8 cellular contexts compared by ENCODE assay signal in genomic region chrX:119887721-119888425, GRCh38. TPM values are rescaled to one million over a fixed set of nuclear protein-coding genes. Genes with fewer than 3 reads are reported as not detected.
DNase-seq lines count a peak whose midpoint lies in the region; ATAC-seq, FAIRE-seq and TF ChIP-seq lines count a peak whose summit lies in the region.

No MANE protein-coding gene starts in this region.

- H3K27ac ChIP-seq in GM12878 (ENCODE audit: control insufficient read depth, insufficient read depth) (no peak overlapping the region), small intestine (ENCODE audit: low read depth in 1 of 2, low read length in 1 of 2) (no peak overlapping the region)

- H3K9me3 ChIP-seq in GM12878 (replicated peaks; ENCODE audit: control insufficient read depth, insufficient read depth, low read length): no peaks in the 10 kb centered on the region
- H3K9me3 ChIP-seq in small intestine (ENCODE audit: control insufficient read depth, low read depth): no peaks in the 10 kb centered on the region

- H3K9me3 Mint-ChIP-seq in CD14-positive monocyte: peaks cover 0 to 9% (median 0%) of the 10 kb centered on the region in 7 donors

- TF ChIP-seq RAD21 in GM12878 (IDR thresholded peaks at IDR 0.05; ENCODE audit: insufficient read depth, low read depth, low read length): no peak

- SMC1A ChIA-PET in GM12878 (lab: Charles Lee; ENCODE audit: uncharacterized antibody, unreplicated experiment): interaction anchor here (0.7 to 1.3 kb wide), 3 partner anchors 17 to 159 kb away, joined by 3 to 4 read pairs (median 3); partner anchors contain the start of genes NDUFA1 and RNF113A

- H3K4me3 ChIP-seq in GM12878 (peak overlapping the region; percentile 41; the same call in 1 of the 2 replicates), iPS-11a (ENCODE audit: low read depth, low read length) (peak overlapping the region; percentile 17), small intestine (ENCODE audit: low read depth in 1 of 2, low read length in 2 of 2) (peak overlapping the region in 1 of 2 donors; percentile 43)

- no TSS peak for BruUV-seq in GM12878 (replicated peaks; lab: Mats Ljungman, UMichigan)

- no peaks in the 10 kb centered on the region for H3K27me3 ChIP-seq in GM12878 (replicated peaks in 1 of 2; ENCODE audit: control insufficient read depth in 2 of 2, insufficient read depth in 2 of 2, low read length in 1 of 2)
- no peaks in the 10 kb centered on the region for H3K27me3 ChIP-seq in small intestine (ENCODE audit: control insufficient read depth in 2 of 2, insufficient read depth in 2 of 2, low read length in 2 of 2)

- WGBS in GM12878 (ENCODE audit: insufficient coverage, insufficient replicate concordance, low lambda C conversion rate, missing lambda C conversion rate): 37% methylated on average over 38 of the region's 40 CpGs
- WGBS in small intestine, 3 donors: 8 to 42% (median 19%) methylated on average over 14 to 40 of the region's 40 CpGs

- DNase-seq in CD14-positive monocyte (ENCODE audit: low spot score): peak; percentile 62
- peak; percentile 79 for DNase-seq in M059J (ENCODE audit: low read depth)
- peak; percentile 48 for DNase-seq in T-helper 9 cell
- DNase-seq in GM12878 (ENCODE audit: low read depth, low spot score): no peak
- DNase-seq in small intestine: peak; percentile 71
- DNase-seq in MV-4-11 (lab: John Stamatoyannopoulos, UW): no peak

- in situ Hi-C loops in GM12878 (cut with MboI): no loop called here

- peak overlapping the region; percentile 71 for H3K4me2 ChIP-seq in GM12878 (ENCODE audit: control insufficient read depth, insufficient read depth)

- no peaks in the 10 kb centered on the region for H3K36me3 Mint-ChIP-seq in CD14-positive monocyte

- TF ChIP-seq POLR2A in GM12878 (IDR thresholded peaks at IDR 0.05; ENCODE audit: low read depth, low read length): no peak

- TF ChIP-seq EP300 in GM12878 (IDR thresholded peaks at IDR 0.05; ENCODE audit: borderline replicate concordance in 1 of 2, control insufficient read depth in 1 of 2, low read depth in 2 of 2, low read length in 2 of 2): no peak

- TF ChIP-seq CTCF in CD14-positive monocyte (IDR thresholded peaks at IDR 0.05) (peak; percentile 62), GM12878 (IDR thresholded peaks at IDR 0.05 in 2 of 3, conservative IDR thresholded peaks at IDR 0.05 in 1 of 3; ENCODE audit: control insufficient read depth in 2 of 3, extremely low read depth in 1 of 3, insufficient read depth in 1 of 3, low read depth in 3 of 3, low read length in 3 of 3) (peak; percentile 52 to 73 (median 52))

- POLR2A ChIA-PET in GM12878 (lab: Charles Lee): interaction anchor here (0.8 to 1.1 kb wide), 2 partner anchors 11 to 97 kb away, joined by 3 to 4 read pairs; partner anchors contain the start of gene RPL39

- ATAC-seq in GM19463 (IDR thresholded peaks at IDR 0.05; ENCODE audit: unreplicated experiment): peak; percentile 91
- peak; percentile 99 for ATAC-seq in GM12878

- H2AFZ ChIP-seq in GM12878 (ENCODE audit: control insufficient read depth, low read depth, low read length): peak overlapping the region; percentile 29; the same call in 1 of the 2 replicates

- H3K4me1 Mint-ChIP-seq in CD14-positive monocyte: peaks cover 7% of the 10 kb centered on the region

- RAD21 ChIA-PET in GM12878 (lab: Charles Lee; ENCODE audit: unreplicated experiment): interaction anchor here (1.1 to 1.5 kb wide), 4 partner anchors 9 to 278 kb away, joined by 3 to 4 read pairs (median 3); partner anchors contain the start of gene RPL39

- H3K79me2 ChIP-seq in GM12878 (ENCODE audit: control insufficient read depth, insufficient read depth, low read length): no peaks in the 10 kb centered on the region

- H3K4me1 ChIP-seq in GM12878 (ENCODE audit: control insufficient read depth, insufficient read depth, low read length) (no peaks in the 10 kb centered on the region), small intestine (ENCODE audit: control insufficient read depth in 2 of 2, insufficient read depth in 1 of 2, low read depth in 1 of 2, low read length in 1 of 2) (no peaks in the 10 kb centered on the region)

- H3K4me3 Mint-ChIP-seq in CD14-positive monocyte: peak overlapping the region; percentile 59 to 82

- CTCF ChIA-PET in GM12878 (lab: Yijun Ruan, JAX): interaction anchor here (0.8 to 1.4 kb wide), 9 partner anchors 9 to 372 kb away, joined by 3 to 7 read pairs (median 5); partner anchors contain the start of gene RPL39

- FAIRE-seq in GM12878 (lab: Jason Lieb, UNC) (no peak), small intestine (lab: Jason Lieb, UNC) (no peak)

- intact Hi-C loops in CD14-positive monocyte (cut with micrococcal nuclease): no loop called here
- intact Hi-C loops in GM12878 (cut with micrococcal nuclease; ENCODE audit: unreplicated experiment): loop anchor here (10.0 kb wide), 1 partner anchor 403 kb away; no protein-coding TSS in a partner anchor

- H3K36me3 ChIP-seq in GM12878 (ENCODE audit: control insufficient read depth in 2 of 2, insufficient read depth in 2 of 2, low read length in 1 of 2) (no peaks in the 10 kb centered on the region), small intestine (ENCODE audit: control insufficient read depth in 2 of 2, insufficient read depth in 2 of 2, low read length in 2 of 2) (no peaks in the 10 kb centered on the region)

- H3K9ac ChIP-seq in GM12878 (ENCODE audit: control insufficient read depth, insufficient read depth, low read length): no peak overlapping the region

- H3K27me3 Mint-ChIP-seq in CD14-positive monocyte (ENCODE audit: low read depth in 3 of 3): peaks cover 0 to 24% (median 23%) of the 10 kb centered on the region in 3 donors

- H4K20me1 ChIP-seq in GM12878 (ENCODE audit: control insufficient read depth, insufficient read depth): no peaks in the 10 kb centered on the region

- peak overlapping the region in 1 of 7 donors; percentile 41 for H3K27ac Mint-ChIP-seq in CD14-positive monocyte

RNA-seq across cellular contexts. Expression of gene AKAP14, which starts 7.8 kb away (rescaled TPM):
- not detected for polyA plus RNA-seq in CD14-positive monocyte
- total RNA-seq in M059J (2014; rRNA removed; shearing (Covaris generic)): not detected in 2 replicates
- total RNA-seq in GM12878 (2013; cell fraction: nucleolus; rRNA removed): not detected in 2 replicates
- not detected in 2 replicates for total RNA-seq in GM12878 (2014; rRNA removed)
- total RNA-seq in GM12878 (2014; rRNA removed; fragmentation: Illumina TruSeq; extraction: Trizol): not detected in 2 replicates
- total RNA-seq in GM12878 (2021): not detected in 2 replicates
- not detected for polyA plus RNA-seq in GM12878 (2011; ENCODE audit: low read depth)
- polyA plus RNA-seq in GM12878 (2011; rRNA removed): not detected in 2 replicates
- not detected in 2 replicates for polyA plus RNA-seq in GM12878 (2011; cell fraction: cytosol; rRNA removed)
- not detected in 2 replicates for polyA plus RNA-seq in GM12878 (2011; cell fraction: nucleus; rRNA removed)
- not detected in 2 replicates for polyA plus RNA-seq in GM12878 (2012)
- not detected in 2 replicates for polyA plus RNA-seq in GM12878 (2014; fragmentation: Illumina TruSeq; extraction: Trizol)
- not detected for polyA plus RNA-seq in GM12878 (2014; fragmentation: Nextera tagmentation; extraction: Ambion mirVana)
- not detected in 2 replicates for polyA plus RNA-seq in GM12878 (2014; rRNA removed)
- not detected for polyA plus RNA-seq in GM12878 (2016; fragmentation: Nextera tagmentation; extraction: Ambion mirVana)
- not detected in 2 replicates for polyA minus RNA-seq in GM12878 (2011; rRNA and poly(A)+ RNA removed)
- polyA minus RNA-seq in GM12878 (2011; cell fraction: cytosol; rRNA and poly(A)+ RNA removed): not detected in 2 replicates
- not detected in 2 replicates for polyA minus RNA-seq in GM12878 (2011; cell fraction: nucleus; rRNA and poly(A)+ RNA removed)
- polyA plus RNA-seq in small intestine: under 1 TPM in 1 of 3 donors, not detected in 2; 0.37 TPM

RNA-seq across cellular contexts. Expression of gene NDUFA1, which starts 16.2 kb away (rescaled TPM):
- polyA plus RNA-seq in CD14-positive monocyte (100 to 1,000 TPM; 321 to 353 TPM), GM12878 (2011; rRNA removed) (369 and 506 TPM in 2 replicates), GM12878 (2014; fragmentation: Illumina TruSeq; extraction: Trizol) (109 and 116 TPM in 2 replicates), GM12878 (2014; fragmentation: Nextera tagmentation; extraction: Ambion mirVana) (1,000 to 10,000 TPM in 1 of 2 experiments, 100 to 1,000 TPM in 1; 999 to 1,113 TPM), GM12878 (2014; rRNA removed) (205 and 215 TPM in 2 replicates), GM12878 (2016; fragmentation: Nextera tagmentation; extraction: Ambion mirVana) (100 to 1,000 TPM; 444 to 509 TPM), small intestine (100 to 1,000 TPM; 175 to 420 (median 292) TPM)
- total RNA-seq in M059J (2014; rRNA removed; shearing (Covaris generic)): 158 and 169 TPM in 2 replicates
- total RNA-seq in GM12878 (2013; cell fraction: nucleolus; rRNA removed): 7.9 and 10.4 TPM in 2 replicates
- total RNA-seq in GM12878 (2014; rRNA removed) (114 and 143 TPM in 2 replicates), GM12878 (2014; rRNA removed; fragmentation: Illumina TruSeq; extraction: Trizol) (244 and 255 TPM in 2 replicates), GM12878 (2021) (113 and 119 TPM in 2 replicates)
- 15.2 TPM for polyA plus RNA-seq in GM12878 (2011; ENCODE audit: low read depth)
- polyA plus RNA-seq in GM12878 (2011; cell fraction: cytosol; rRNA removed): 87.1 and 103 TPM in 2 replicates
- 87.5 and 115 TPM in 2 replicates for polyA plus RNA-seq in GM12878 (2011; cell fraction: nucleus; rRNA removed)
- polyA plus RNA-seq in GM12878 (2012): 175 and 216 TPM in 2 replicates
- 41.3 and 54.3 TPM in 2 replicates for polyA minus RNA-seq in GM12878 (2011; rRNA and poly(A)+ RNA removed)
- 27.7 and 39.2 TPM in 2 replicates for polyA minus RNA-seq in GM12878 (2011; cell fraction: cytosol; rRNA and poly(A)+ RNA removed)
- polyA minus RNA-seq in GM12878 (2011; cell fraction: nucleus; rRNA and poly(A)+ RNA removed): 5.8 and 10.1 TPM in 2 replicates

RNA-seq across cellular contexts. Expression of gene RNF113A, which starts 16.3 kb away (rescaled TPM):
- polyA plus RNA-seq in CD14-positive monocyte: 10 to 100 TPM; 20.4 to 21.6 TPM
- 37.8 and 37.9 TPM in 2 replicates for total RNA-seq in M059J (2014; rRNA removed; shearing (Covaris generic))
- 9.8 and 10.5 TPM in 2 replicates for total RNA-seq in GM12878 (2013; cell fraction: nucleolus; rRNA removed)
- 20.6 and 22.3 TPM in 2 replicates for total RNA-seq in GM12878 (2014; rRNA removed)
- 19.8 and 22.5 TPM in 2 replicates for total RNA-seq in GM12878 (2014; rRNA removed; fragmentation: Illumina TruSeq; extraction: Trizol)
- 21.9 and 22.0 TPM in 2 replicates for total RNA-seq in GM12878 (2021)
- 25.7 TPM for polyA plus RNA-seq in GM12878 (2011; ENCODE audit: low read depth)
- 24.9 and 30.5 TPM in 2 replicates for polyA plus RNA-seq in GM12878 (2011; rRNA removed)
- 33.3 and 33.4 TPM in 2 replicates for polyA plus RNA-seq in GM12878 (2011; cell fraction: cytosol; rRNA removed)
- polyA plus RNA-seq in GM12878 (2011; cell fraction: nucleus; rRNA removed): 40.5 and 41.1 TPM in 2 replicates
- 29.6 and 35.8 TPM in 2 replicates for polyA plus RNA-seq in GM12878 (2012)
- 15.1 and 23.6 TPM in 2 replicates for polyA plus RNA-seq in GM12878 (2014; fragmentation: Illumina TruSeq; extraction: Trizol)
- 10 to 100 TPM; 22.7 to 23.1 TPM for polyA plus RNA-seq in GM12878 (2014; fragmentation: Nextera tagmentation; extraction: Ambion mirVana)
- polyA plus RNA-seq in GM12878 (2014; rRNA removed): 25.5 and 26.8 TPM in 2 replicates
- 10 to 100 TPM; 32.2 to 33.1 TPM for polyA plus RNA-seq in GM12878 (2016; fragmentation: Nextera tagmentation; extraction: Ambion mirVana)
- polyA minus RNA-seq in GM12878 (2011; rRNA and poly(A)+ RNA removed): 12.8 and 13.9 TPM in 2 replicates
- polyA minus RNA-seq in GM12878 (2011; cell fraction: cytosol; rRNA and poly(A)+ RNA removed): 5.4 and 5.6 TPM in 2 replicates
- polyA minus RNA-seq in GM12878 (2011; cell fraction: nucleus; rRNA and poly(A)+ RNA removed): 8.0 and 14.2 TPM in 2 replicates
- polyA plus RNA-seq in small intestine: 10 to 100 TPM; 17.5 to 27.5 (median 23.2) TPM

RNA-seq across cellular contexts. Expression of gene UPF3B, which starts 35.1 kb away (rescaled TPM):
- polyA plus RNA-seq in CD14-positive monocyte (1 to 10 TPM; 2.1 to 2.5 TPM), GM12878 (2011; rRNA removed) (24.8 and 38.7 TPM in 2 replicates), GM12878 (2014; fragmentation: Illumina TruSeq; extraction: Trizol) (35.3 and 44.1 TPM in 2 replicates), GM12878 (2014; fragmentation: Nextera tagmentation; extraction: Ambion mirVana) (10 to 100 TPM; 24.6 to 27.0 TPM), GM12878 (2014; rRNA removed) (14.6 and 17.4 TPM in 2 replicates), GM12878 (2016; fragmentation: Nextera tagmentation; extraction: Ambion mirVana) (10 to 100 TPM; 22.1 to 22.2 TPM), small intestine (10 to 100 TPM; 13.0 to 22.1 (median 16.2) TPM)
- total RNA-seq in M059J (2014; rRNA removed; shearing (Covaris generic)): 11.9 and 12.9 TPM in 2 replicates
- total RNA-seq in GM12878 (2013; cell fraction: nucleolus; rRNA removed): 11.4 and 12.5 TPM in 2 replicates
- total RNA-seq in GM12878 (2014; rRNA removed) (5.7 and 7.2 TPM in 2 replicates), GM12878 (2014; rRNA removed; fragmentation: Illumina TruSeq; extraction: Trizol) (15.0 and 16.5 TPM in 2 replicates), GM12878 (2021) (12.3 and 14.4 TPM in 2 replicates)
- 11.6 TPM for polyA plus RNA-seq in GM12878 (2011; ENCODE audit: low read depth)
- polyA plus RNA-seq in GM12878 (2011; cell fraction: cytosol; rRNA removed): 5.8 and 6.9 TPM in 2 replicates
- polyA plus RNA-seq in GM12878 (2011; cell fraction: nucleus; rRNA removed): 12.3 and 14.4 TPM in 2 replicates
- polyA plus RNA-seq in GM12878 (2012): 16.7 and 17.3 TPM in 2 replicates
- 4.1 and 5.0 TPM in 2 replicates for polyA minus RNA-seq in GM12878 (2011; rRNA and poly(A)+ RNA removed)
- 1.6 and 3.3 TPM in 2 replicates for polyA minus RNA-seq in GM12878 (2011; cell fraction: cytosol; rRNA and poly(A)+ RNA removed)
- 3.3 and 3.4 TPM in 2 replicates for polyA minus RNA-seq in GM12878 (2011; cell fraction: nucleus; rRNA and poly(A)+ RNA removed)

RNA-seq across cellular contexts. Expression of gene NKAP, which starts 55.7 kb away (rescaled TPM):
- 1 to 10 TPM; 2.0 to 2.9 TPM for polyA plus RNA-seq in CD14-positive monocyte
- 3.3 and 8.9 TPM in 2 replicates for total RNA-seq in M059J (2014; rRNA removed; shearing (Covaris generic))
- total RNA-seq in GM12878 (2013; cell fraction: nucleolus; rRNA removed): 12.2 and 14.5 TPM in 2 replicates
- 5.4 TPM in 2 replicates for total RNA-seq in GM12878 (2014; rRNA removed)
- total RNA-seq in GM12878 (2014; rRNA removed; fragmentation: Illumina TruSeq; extraction: Trizol): 5.2 and 5.3 TPM in 2 replicates
- total RNA-seq in GM12878 (2021): 5.9 and 6.9 TPM in 2 replicates
- 2.5 TPM for polyA plus RNA-seq in GM12878 (2011; ENCODE audit: low read depth)
- 5.6 and 11.7 TPM in 2 replicates for polyA plus RNA-seq in GM12878 (2011; rRNA removed)
- polyA plus RNA-seq in GM12878 (2011; cell fraction: cytosol; rRNA removed): 2.9 and 3.3 TPM in 2 replicates
- polyA plus RNA-seq in GM12878 (2011; cell fraction: nucleus; rRNA removed): 2.5 and 3.6 TPM in 2 replicates
- polyA plus RNA-seq in GM12878 (2012): 4.9 and 6.3 TPM in 2 replicates
- 4.9 and 5.1 TPM in 2 replicates for polyA plus RNA-seq in GM12878 (2014; fragmentation: Illumina TruSeq; extraction: Trizol)
- 1 to 10 TPM; 2.4 to 5.2 TPM for polyA plus RNA-seq in GM12878 (2014; fragmentation: Nextera tagmentation; extraction: Ambion mirVana)
- polyA plus RNA-seq in GM12878 (2014; rRNA removed): 5.1 and 6.7 TPM in 2 replicates
- 1 to 10 TPM; 4.6 to 4.7 TPM for polyA plus RNA-seq in GM12878 (2016; fragmentation: Nextera tagmentation; extraction: Ambion mirVana)
- polyA minus RNA-seq in GM12878 (2011; rRNA and poly(A)+ RNA removed): 1.7 and 2.0 TPM in 2 replicates
- polyA minus RNA-seq in GM12878 (2011; cell fraction: cytosol; rRNA and poly(A)+ RNA removed): 2.2 and 2.5 TPM in 2 replicates
- 2.9 and 3.6 TPM in 2 replicates for polyA minus RNA-seq in GM12878 (2011; cell fraction: nucleus; rRNA and poly(A)+ RNA removed)
- 1 to 10 TPM; 4.9 to 5.0 (median 4.9) TPM for polyA plus RNA-seq in small intestine

Comparison
In these comparisons a context has a peak if more than half of its experiments do, and no peak if none do; other contexts are left out.
1. DNase-seq: peak in CD14-positive monocyte (single experiment), M059J (single experiment), T-helper 9 cell (single experiment) and small intestine (single experiment); none in GM12878 (single experiment) and MV-4-11 (single experiment).